Comparison of ENCODE assay signal across 23 cellular contexts in the genomic region with DNA sequence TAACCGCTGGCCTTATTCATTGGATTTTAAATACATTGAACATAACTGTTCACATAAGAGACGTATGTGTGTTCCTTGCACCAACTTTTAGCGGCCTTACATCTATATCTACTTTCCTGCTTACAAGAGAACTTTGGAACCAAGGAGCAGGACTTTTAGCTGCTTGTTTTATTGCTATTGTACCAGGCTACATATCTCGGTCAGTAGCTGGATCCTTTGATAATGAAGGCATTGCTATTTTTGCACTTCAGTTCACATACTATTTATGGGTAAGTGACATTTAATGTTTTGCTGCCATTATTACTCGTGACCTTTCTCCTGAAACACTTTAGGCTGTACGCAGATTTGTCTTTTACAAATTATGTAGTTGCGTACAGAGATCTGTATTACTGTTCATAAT. TPM values are rescaled to one million over a fixed set of nuclear protein-coding genes. Genes with fewer than 3 reads are reported as not detected.
DNase-seq lines count a peak whose midpoint lies in the region; ATAC-seq and TF ChIP-seq lines count a peak whose summit lies in the region.
"Had no signal": no experiment of that assay in that cellular context is flagged by ENCODE, and none has a peak within 500 bp of the region (broad histone marks: within the 10 kb centered on the region; RNA-seq: fewer than 3 reads in every experiment).

No MANE protein-coding gene starts in this region.

- H3K36me3 ChIP-seq in right atrium auricular region (peaks cover 3% of the 10 kb centered on the region), psoas muscle (ENCODE audit: insufficient read depth in 1 of 2, low read depth in 1 of 2) (peaks cover 0 to 4% of the 10 kb centered on the region in 2 donors), uterus (no peaks in the 10 kb centered on the region), aorta (ENCODE audit: control insufficient read depth in 1 of 2, insufficient read depth in 2 of 2, low read length in 1 of 2) (no peaks in the 10 kb centered on the region)

- TF ChIP-seq CTCF in right atrium auricular region (IDR thresholded peaks at IDR 0.05) (no peak), psoas muscle (IDR thresholded peaks at IDR 0.05) (no peak), uterus (IDR thresholded peaks at IDR 0.05) (no peak)

- WGBS in psoas muscle, 3 donors, result 36 to 52% (median 40%) methylated on average over 7 of the region's 7 CpGs
- 68 to 71% methylated on average over 7 of the region's 7 CpGs for WGBS in aorta, 2 donors

- H3K9me3 ChIP-seq in right atrium auricular region, result peaks cover 0 to 8% of the 10 kb centered on the region in 2 donors
- no peaks in the 10 kb centered on the region for H3K9me3 ChIP-seq in psoas muscle
- H3K9me3 ChIP-seq in uterus, result no peaks in the 10 kb centered on the region
- H3K9me3 ChIP-seq in aorta (ENCODE audit: control insufficient read depth, low read length), result no peaks in the 10 kb centered on the region
- H3K9me3 ChIP-seq: Caco-2 had no signal

- ATAC-seq in Right ventricle myocardium inferior (peak; percentile 86), psoas muscle (peak; percentile 93 to 98 (median 97)), aorta (ENCODE audit: low FRiP score) (no peak)
- ATAC-seq: GM12878 had no signal

- intact Hi-C loops in Right ventricle myocardium inferior (cut with DNase I), result loop anchor here (2.0 kb wide), 1 partner anchor 47 kb away; the partner anchor contains the start of gene STT3B
- intact Hi-C loops in cardiac septum (cut with DNase I), result no loop called here
- intact Hi-C loops in psoas muscle (cut with DNase I), result loop anchor here in 1 of 2 donors (5.0 kb wide), 2 partner anchors 48 to 57 kb away; partner anchors contain the start of gene STT3B
- intact Hi-C loops in uterus (cut with DNase I; ENCODE audit: low total_unique reads), result no loop called here
- intact Hi-C loops in aorta (cut with DNase I), result no loop called here

- H3K27ac ChIP-seq in right atrium auricular region (peak overlapping the region; percentile 58 to 88), psoas muscle (peak overlapping the region; percentile 91), uterus (no peak overlapping the region), aorta (ENCODE audit: low read depth in 1 of 2, low read length in 2 of 2) (no peak overlapping the region)
- H3K27ac ChIP-seq: 22Rv1, BLaER1, KMS-11 had no signal

- TF ChIP-seq POLR2A in uterus (IDR thresholded peaks at IDR 0.05), result no peak

- H3K4me3 ChIP-seq in right atrium auricular region (no peak overlapping the region), psoas muscle (peak overlapping the region; percentile 45), uterus (no peak overlapping the region), aorta (ENCODE audit: low read length in 2 of 2) (no peak overlapping the region)
- H3K4me3 ChIP-seq: BLaER1, GM12878 had no signal

- no peak for DNase-seq in Right ventricle myocardium inferior (ENCODE audit: missing footprints)
- DNase-seq in cardiac septum (ENCODE audit: low spot score), result no peak
- DNase-seq in right atrium auricular region (ENCODE audit: low spot score), result no peak
- DNase-seq in psoas muscle, result no peak
- DNase-seq in uterus, result no peak
- no peak for DNase-seq in aorta
- no peak for DNase-seq in NCI-H2107 (lab: John Stamatoyannopoulos, UW)
- no peak for DNase-seq in ecto neural progenitor cell (ENCODE audit: low spot score)
- DNase-seq: ACHN; Caco-2; CD4-positive, alpha-beta T cell; DMS 273 treated with DMSO at 0.1 percent for 48 hours; DMS79 treated with DMSO at 0.1 percent for 48 hours; IMR-90; NCI-H1694; NCI-H2081; NCI-H2171 treated with DMSO at 0.1 percent for 48 hours; NCI-H524 treated with DMSO at 0.1 percent for 48 hours; SHP77 had no signal

- H3K4me1 ChIP-seq in right atrium auricular region (peaks cover 0 to 47% of the 10 kb centered on the region in 2 donors), psoas muscle (peaks cover 42% of the 10 kb centered on the region), uterus (no peaks in the 10 kb centered on the region), aorta (ENCODE audit: control insufficient read depth in 1 of 2, insufficient read depth in 2 of 2, low read length in 2 of 2) (peaks cover 0 to 2% of the 10 kb centered on the region in 2 donors)

- H3K27me3 ChIP-seq in right atrium auricular region, result no peaks in the 10 kb centered on the region
- H3K27me3 ChIP-seq in psoas muscle (ENCODE audit: insufficient read depth in 3 of 3, low read length in 2 of 3), result no peaks in the 10 kb centered on the region
- no peaks in the 10 kb centered on the region for H3K27me3 ChIP-seq in uterus
- no peaks in the 10 kb centered on the region for H3K27me3 ChIP-seq in aorta (ENCODE audit: control insufficient read depth in 1 of 2, insufficient read depth in 2 of 2, low read length in 1 of 2)
- H3K27me3 ChIP-seq: BLaER1 had no signal

RNA-seq across cellular contexts. Expression of gene STT3B, which starts 47.1 kb away (rescaled TPM):
- 98.6 TPM for total RNA-seq in Right ventricle myocardium inferior
- 91.3 TPM for total RNA-seq in cardiac septum
- 10 to 100 TPM; 78.0 to 87.5 TPM for total RNA-seq in right atrium auricular region
- 10 to 100 TPM; 56.6 to 95.5 (median 60.6) TPM for total RNA-seq in psoas muscle
- 10 to 100 TPM; 33.8 to 61.3 (median 36.4) TPM for polyA plus RNA-seq in psoas muscle
- total RNA-seq in uterus, result 100 to 1,000 TPM in 2 of 4 donors, 10 to 100 TPM in 2; 57.1 to 233 (median 96.0) TPM
- total RNA-seq in aorta, result 10 to 100 TPM; 91.7 to 92.3 TPM
- 10 to 100 TPM; 40.9 to 60.6 TPM for polyA plus RNA-seq in aorta

Comparison
In these comparisons a context has a peak if more than half of its experiments do, and no peak if none do; other contexts are left out.
1. H3K27ac ChIP-seq: peak in right atrium auricular region (2 of 2) and psoas muscle (single experiment); none in uterus (0 of 2) and aorta (0 of 2).